In the genomic region with DNA sequence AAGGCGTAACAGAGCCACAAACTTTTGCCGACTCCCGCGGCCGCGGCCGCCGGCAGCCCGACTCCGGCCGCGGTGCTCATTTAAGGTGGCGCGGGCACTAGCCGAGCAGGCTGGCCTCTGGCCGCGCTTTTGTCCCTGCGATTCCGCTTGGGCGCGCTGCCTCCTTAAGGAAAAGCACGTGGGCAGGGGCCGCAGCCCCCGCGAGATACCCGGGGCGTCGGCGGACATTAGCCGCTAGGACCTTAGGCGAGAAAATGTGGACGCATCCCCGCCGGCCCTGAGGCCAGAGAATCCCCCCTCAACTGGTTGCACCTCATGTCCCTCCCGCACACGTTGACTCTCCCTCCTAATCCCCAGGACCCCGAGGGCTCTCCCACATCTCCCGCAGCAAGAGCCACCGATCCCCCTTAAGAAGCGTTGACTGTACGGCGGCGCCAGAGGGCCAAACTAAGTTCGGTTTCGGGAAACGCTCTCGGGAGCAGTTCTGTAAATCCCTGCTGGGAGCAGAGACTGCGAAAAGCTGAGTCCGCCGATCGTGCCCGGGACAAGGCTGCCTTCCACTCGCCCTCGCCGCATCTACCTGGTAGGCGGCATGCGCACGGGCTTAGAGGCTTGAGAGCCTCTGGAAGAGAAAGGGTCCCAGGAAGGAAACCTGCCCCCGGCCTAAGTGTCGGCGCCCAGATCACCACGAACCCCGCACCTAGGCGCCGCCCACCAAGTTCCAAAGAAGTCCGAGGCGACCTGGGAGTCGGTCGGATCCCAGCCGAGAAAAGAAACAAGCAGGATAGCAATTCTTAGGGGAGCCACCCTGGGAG, we compare ENCODE assay signal across 1 cellular context.
TF ChIP-seq lines count a peak whose summit lies in the region.

No MANE protein-coding gene starts in this region.

TF ChIP-seq in HepG2, 621 proteins besides CTCF, POLR2A, EP300 and RAD21 (continued from another document and continues in another):
- TF ChIP-seq, protein P1, sequence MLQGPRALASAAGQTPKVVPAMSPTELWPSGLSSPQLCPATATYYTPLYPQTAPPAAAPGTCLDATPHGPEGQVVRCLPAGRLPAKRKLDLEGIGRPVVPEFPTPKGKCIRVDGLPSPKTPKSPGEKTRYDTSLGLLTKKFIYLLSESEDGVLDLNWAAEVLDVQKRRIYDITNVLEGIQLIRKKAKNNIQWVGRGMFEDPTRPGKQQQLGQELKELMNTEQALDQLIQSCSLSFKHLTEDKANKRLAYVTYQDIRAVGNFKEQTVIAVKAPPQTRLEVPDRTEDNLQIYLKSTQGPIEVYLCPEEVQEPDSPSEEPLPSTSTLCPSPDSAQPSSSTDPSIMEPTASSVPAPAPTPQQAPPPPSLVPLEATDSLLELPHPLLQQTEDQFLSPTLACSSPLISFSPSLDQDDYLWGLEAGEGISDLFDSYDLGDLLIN (CRISPR knock-in tag; IDR thresholded peaks at IDR 0.05; ENCODE audit: borderline replicate concordance), result no peak
- TF ChIP-seq, protein P2, sequence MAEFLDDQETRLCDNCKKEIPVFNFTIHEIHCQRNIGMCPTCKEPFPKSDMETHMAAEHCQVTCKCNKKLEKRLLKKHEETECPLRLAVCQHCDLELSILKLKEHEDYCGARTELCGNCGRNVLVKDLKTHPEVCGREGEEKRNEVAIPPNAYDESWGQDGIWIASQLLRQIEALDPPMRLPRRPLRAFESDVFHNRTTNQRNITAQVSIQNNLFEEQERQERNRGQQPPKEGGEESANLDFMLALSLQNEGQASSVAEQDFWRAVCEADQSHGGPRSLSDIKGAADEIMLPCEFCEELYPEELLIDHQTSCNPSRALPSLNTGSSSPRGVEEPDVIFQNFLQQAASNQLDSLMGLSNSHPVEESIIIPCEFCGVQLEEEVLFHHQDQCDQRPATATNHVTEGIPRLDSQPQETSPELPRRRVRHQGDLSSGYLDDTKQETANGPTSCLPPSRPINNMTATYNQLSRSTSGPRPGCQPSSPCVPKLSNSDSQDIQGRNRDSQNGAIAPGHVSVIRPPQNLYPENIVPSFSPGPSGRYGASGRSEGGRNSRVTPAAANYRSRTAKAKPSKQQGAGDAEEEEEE (CRISPR knock-in tag; IDR thresholded peaks at IDR 0.05; ENCODE audit: borderline replicate concordance), result no peak; the same call in 1 of the 2 replicates
- TF ChIP-seq U2AF2 (IDR thresholded peaks at IDR 0.05; ENCODE audit: low read depth, low read length) (peak; percentile 100), ZNF343 (CRISPR knock-in tag; IDR thresholded peaks at IDR 0.05) (no peak), ZNF232 (CRISPR knock-in tag; IDR thresholded peaks at IDR 0.05; ENCODE audit: borderline replicate concordance) (no peak), ZNF350 (CRISPR knock-in tag; IDR thresholded peaks at IDR 0.05; ENCODE audit: borderline replicate concordance, low read depth) (peak; percentile 84; the same call in 1 of the 2 replicates), ZNF367 (CRISPR knock-in tag; IDR thresholded peaks at IDR 0.05; ENCODE audit: borderline replicate concordance) (no peak), NR3C1 (CRISPR knock-in tag; IDR thresholded peaks at IDR 0.05) (no peak), DPF2 (CRISPR knock-in tag; IDR thresholded peaks at IDR 0.05; ENCODE audit: borderline replicate concordance, low read depth) (no peak), ZNF879 (CRISPR knock-in tag; IDR thresholded peaks at IDR 0.05) (peak; percentile 97), NAIF1 (CRISPR knock-in tag; IDR thresholded peaks at IDR 0.05; ENCODE audit: borderline replicate concordance) (no peak; the same call in 1 of the 2 replicates), GLI4 (CRISPR knock-in tag; IDR thresholded peaks at IDR 0.05; ENCODE audit: borderline replicate concordance) (0 out of 2 replicates have a peak, but pooled peaks have one; percentile 93), NFIC (IDR thresholded peaks at IDR 0.05; ENCODE audit: low read length) (0 out of 2 replicates have a peak, but pooled peaks have one; percentile 68), ZNF121 (CRISPR knock-in tag; IDR thresholded peaks at IDR 0.05) (peak; percentile 27), SMYD3 (CRISPR knock-in tag; IDR thresholded peaks at IDR 0.05) (peak; percentile 53; the same call in 1 of the 2 replicates), ZNF30 (CRISPR knock-in tag; IDR thresholded peaks at IDR 0.05) (peak; percentile 91), ZNF317 (CRISPR knock-in tag; IDR thresholded peaks at IDR 0.05) (peak; percentile 74; the same call in 1 of the 2 replicates), ZNF3 (CRISPR knock-in tag; IDR thresholded peaks at IDR 0.05) (no peak), ZNF446 (CRISPR knock-in tag; IDR thresholded peaks at IDR 0.05) (peak; percentile 86; the same call in 1 of the 2 replicates), SNAPC2 (CRISPR knock-in tag; IDR thresholded peaks at IDR 0.05) (peak; percentile 75; the same call in 1 of the 2 replicates), CHD2 (IDR thresholded peaks at IDR 0.05; ENCODE audit: low read depth, low read length) (peak; percentile 86), ZNF101 (CRISPR knock-in tag; IDR thresholded peaks at IDR 0.05; ENCODE audit: borderline replicate concordance, low read depth) (0 out of 2 replicates have a peak, but pooled peaks have one; percentile 68), RORA (CRISPR knock-in tag; IDR thresholded peaks at IDR 0.05) (no peak), SYNCRIP (IDR thresholded peaks at IDR 0.05; ENCODE audit: insufficient read depth, low read depth, low read length) (no peak), TCF12 (IDR thresholded peaks at IDR 0.05) (no peak), TCF12 (CRISPR knock-in tag; IDR thresholded peaks at IDR 0.05) (0 out of 2 replicates have a peak, but pooled peaks have one; percentile 54), STAT5B (CRISPR knock-in tag; IDR thresholded peaks at IDR 0.05) (no peak), ZC3H4 (CRISPR knock-in tag; IDR thresholded peaks at IDR 0.05; ENCODE audit: borderline replicate concordance) (no peak; the same call in 1 of the 2 replicates), REXO4 (CRISPR knock-in tag; IDR thresholded peaks at IDR 0.05; ENCODE audit: borderline replicate concordance) (0 out of 2 replicates have a peak, but pooled peaks have one; percentile 37), TP53 (CRISPR knock-in tag; conservative IDR thresholded peaks at IDR 0.05) (no peak)
- TF ChIP-seq, protein P3, sequence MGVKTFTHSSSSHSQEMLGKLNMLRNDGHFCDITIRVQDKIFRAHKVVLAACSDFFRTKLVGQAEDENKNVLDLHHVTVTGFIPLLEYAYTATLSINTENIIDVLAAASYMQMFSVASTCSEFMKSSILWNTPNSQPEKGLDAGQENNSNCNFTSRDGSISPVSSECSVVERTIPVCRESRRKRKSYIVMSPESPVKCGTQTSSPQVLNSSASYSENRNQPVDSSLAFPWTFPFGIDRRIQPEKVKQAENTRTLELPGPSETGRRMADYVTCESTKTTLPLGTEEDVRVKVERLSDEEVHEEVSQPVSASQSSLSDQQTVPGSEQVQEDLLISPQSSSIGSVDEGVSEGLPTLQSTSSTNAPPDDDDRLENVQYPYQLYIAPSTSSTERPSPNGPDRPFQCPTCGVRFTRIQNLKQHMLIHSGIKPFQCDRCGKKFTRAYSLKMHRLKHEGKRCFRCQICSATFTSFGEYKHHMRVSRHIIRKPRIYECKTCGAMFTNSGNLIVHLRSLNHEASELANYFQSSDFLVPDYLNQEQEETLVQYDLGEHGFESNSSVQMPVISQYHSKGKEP (CRISPR knock-in tag; IDR thresholded peaks at IDR 0.05), result no peak
- TF ChIP-seq, protein P4, sequence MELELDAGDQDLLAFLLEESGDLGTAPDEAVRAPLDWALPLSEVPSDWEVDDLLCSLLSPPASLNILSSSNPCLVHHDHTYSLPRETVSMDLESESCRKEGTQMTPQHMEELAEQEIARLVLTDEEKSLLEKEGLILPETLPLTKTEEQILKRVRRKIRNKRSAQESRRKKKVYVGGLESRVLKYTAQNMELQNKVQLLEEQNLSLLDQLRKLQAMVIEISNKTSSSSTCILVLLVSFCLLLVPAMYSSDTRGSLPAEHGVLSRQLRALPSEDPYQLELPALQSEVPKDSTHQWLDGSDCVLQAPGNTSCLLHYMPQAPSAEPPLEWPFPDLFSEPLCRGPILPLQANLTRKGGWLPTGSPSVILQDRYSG (CRISPR knock-in tag; IDR thresholded peaks at IDR 0.05), result no peak; the same call in 1 of the 2 replicates
- TF ChIP-seq, protein P5, sequence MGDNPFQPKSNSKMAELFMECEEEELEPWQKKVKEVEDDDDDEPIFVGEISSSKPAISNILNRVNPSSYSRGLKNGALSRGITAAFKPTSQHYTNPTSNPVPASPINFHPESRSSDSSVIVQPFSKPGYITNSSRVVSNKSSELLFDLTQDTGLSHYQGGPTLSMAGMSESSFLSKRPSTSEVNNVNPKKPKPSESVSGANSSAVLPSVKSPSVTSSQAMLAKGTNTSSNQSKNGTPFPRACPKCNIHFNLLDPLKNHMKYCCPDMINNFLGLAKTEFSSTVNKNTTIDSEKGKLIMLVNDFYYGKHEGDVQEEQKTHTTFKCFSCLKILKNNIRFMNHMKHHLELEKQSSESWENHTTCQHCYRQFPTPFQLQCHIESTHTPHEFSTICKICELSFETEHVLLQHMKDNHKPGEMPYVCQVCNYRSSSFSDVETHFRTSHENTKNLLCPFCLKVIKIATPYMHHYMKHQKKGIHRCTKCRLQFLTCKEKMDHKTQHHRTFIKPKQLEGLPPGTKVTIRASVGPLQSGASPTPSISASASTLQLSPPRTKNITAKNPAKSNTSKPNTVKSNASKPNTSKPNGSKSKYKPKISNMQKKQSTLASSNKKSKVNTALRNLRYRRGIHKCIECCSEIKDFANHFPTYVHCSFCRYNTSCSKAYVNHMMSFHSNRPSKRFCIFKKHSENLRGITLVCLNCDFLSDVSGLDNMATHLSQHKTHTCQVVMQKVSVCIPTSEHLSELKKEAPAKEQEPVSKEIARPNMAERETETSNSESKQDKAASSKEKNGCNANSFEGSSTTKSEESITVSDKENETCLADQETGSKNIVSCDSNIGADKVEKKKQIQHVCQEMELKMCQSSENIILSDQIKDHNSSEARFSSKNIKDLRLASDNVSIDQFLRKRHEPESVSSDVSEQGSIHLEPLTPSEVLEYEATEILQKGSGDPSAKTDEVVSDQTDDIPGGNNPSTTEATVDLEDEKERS (CRISPR knock-in tag; IDR thresholded peaks at IDR 0.05), result peak; percentile 94; the same call in 1 of the 2 replicates
- TF ChIP-seq, protein P6, sequence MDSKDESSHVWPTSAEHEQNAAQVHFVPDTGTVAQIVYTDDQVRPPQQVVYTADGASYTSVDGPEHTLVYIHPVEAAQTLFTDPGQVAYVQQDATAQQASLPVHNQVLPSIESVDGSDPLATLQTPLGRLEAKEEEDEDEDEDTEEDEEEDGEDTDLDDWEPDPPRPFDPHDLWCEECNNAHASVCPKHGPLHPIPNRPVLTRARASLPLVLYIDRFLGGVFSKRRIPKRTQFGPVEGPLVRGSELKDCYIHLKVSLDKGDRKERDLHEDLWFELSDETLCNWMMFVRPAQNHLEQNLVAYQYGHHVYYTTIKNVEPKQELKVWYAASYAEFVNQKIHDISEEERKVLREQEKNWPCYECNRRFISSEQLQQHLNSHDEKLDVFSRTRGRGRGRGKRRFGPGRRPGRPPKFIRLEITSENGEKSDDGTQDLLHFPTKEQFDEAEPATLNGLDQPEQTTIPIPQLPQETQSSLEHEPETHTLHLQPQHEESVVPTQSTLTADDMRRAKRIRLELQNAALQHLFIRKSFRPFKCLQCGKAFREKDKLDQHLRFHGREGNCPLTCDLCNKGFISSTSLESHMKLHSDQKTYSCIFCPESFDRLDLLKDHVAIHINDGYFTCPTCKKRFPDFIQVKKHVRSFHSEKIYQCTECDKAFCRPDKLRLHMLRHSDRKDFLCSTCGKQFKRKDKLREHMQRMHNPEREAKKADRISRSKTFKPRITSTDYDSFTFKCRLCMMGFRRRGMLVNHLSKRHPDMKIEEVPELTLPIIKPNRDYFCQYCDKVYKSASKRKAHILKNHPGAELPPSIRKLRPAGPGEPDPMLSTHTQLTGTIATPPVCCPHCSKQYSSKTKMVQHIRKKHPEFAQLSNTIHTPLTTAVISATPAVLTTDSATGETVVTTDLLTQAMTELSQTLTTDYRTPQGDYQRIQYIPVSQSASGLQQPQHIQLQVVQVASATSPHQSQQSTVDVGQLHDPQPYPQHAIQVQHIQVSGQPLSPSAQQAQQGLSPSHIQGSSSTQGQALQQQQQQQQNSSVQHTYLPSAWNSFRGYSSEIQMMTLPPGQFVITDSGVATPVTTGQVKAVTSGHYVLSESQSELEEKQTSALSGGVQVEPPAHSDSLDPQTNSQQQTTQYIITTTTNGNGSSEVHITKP (CRISPR knock-in tag; IDR thresholded peaks at IDR 0.05; ENCODE audit: low read depth), result peak; percentile 86
- TF ChIP-seq, protein P7, sequence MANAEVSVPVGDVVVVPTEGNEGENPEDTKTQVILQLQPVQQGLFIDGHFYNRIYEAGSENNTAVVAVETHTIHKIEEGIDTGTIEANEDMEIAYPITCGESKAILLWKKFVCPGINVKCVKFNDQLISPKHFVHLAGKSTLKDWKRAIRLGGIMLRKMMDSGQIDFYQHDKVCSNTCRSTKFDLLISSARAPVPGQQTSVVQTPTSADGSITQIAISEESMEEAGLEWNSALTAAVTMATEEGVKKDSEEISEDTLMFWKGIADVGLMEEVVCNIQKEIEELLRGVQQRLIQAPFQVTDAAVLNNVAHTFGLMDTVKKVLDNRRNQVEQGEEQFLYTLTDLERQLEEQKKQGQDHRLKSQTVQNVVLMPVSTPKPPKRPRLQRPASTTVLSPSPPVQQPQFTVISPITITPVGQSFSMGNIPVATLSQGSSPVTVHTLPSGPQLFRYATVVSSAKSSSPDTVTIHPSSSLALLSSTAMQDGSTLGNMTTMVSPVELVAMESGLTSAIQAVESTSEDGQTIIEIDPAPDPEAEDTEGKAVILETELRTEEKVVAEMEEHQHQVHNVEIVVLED (CRISPR knock-in tag; IDR thresholded peaks at IDR 0.05; ENCODE audit: borderline replicate concordance), result peak; percentile 75
- TF ChIP-seq, protein P8, sequence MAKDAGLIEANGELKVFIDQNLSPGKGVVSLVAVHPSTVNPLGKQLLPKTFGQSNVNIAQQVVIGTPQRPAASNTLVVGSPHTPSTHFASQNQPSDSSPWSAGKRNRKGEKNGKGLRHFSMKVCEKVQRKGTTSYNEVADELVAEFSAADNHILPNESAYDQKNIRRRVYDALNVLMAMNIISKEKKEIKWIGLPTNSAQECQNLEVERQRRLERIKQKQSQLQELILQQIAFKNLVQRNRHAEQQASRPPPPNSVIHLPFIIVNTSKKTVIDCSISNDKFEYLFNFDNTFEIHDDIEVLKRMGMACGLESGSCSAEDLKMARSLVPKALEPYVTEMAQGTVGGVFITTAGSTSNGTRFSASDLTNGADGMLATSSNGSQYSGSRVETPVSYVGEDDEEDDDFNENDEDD (CRISPR knock-in tag; IDR thresholded peaks at IDR 0.05; ENCODE audit: borderline replicate concordance), result peak; percentile 88; the same call in 1 of the 2 replicates
- TF ChIP-seq, protein P9, sequence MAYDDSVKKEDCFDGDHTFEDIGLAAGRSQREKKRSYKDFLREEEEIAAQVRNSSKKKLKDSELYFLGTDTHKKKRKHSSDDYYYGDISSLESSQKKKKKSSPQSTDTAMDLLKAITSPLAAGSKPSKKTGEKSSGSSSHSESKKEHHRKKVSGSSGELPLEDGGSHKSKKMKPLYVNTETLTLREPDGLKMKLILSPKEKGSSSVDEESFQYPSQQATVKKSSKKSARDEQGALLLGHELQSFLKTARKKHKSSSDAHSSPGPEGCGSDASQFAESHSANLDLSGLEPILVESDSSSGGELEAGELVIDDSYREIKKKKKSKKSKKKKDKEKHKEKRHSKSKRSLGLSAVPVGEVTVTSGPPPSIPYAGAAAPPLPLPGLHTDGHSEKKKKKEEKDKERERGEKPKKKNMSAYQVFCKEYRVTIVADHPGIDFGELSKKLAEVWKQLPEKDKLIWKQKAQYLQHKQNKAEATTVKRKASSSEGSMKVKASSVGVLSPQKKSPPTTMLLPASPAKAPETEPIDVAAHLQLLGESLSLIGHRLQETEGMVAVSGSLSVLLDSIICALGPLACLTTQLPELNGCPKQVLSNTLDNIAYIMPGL (CRISPR knock-in tag; IDR thresholded peaks at IDR 0.05; ENCODE audit: borderline replicate concordance in 1 of 2, low read depth in 1 of 2), result peak; percentile 80 to 86
